ENCODE assay signal across 21 cellular contexts in the genomic region with DNA sequence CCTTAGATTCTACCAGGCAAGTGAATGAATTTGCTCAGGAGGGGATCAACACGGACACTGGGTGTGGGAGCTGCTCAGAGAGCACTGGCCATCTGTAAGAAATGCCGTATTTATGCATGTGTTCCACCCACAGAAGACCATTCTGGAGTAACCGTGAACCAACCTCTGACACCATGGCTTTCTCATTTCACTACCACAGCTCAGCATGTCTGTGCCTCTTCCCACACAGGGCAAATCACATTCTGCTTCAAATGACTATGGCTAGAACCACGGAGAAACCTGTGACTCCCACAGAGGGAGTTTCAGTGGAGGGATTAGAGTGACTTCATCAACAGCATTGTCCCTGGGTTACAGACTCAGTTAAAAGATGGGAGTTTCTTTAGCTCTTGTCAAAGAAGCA.
A peak's percentile ranks its signal among the peaks of the same experiment; 100 is the strongest.
DNase-seq lines count a peak whose midpoint lies in the region; ATAC-seq, FAIRE-seq and TF ChIP-seq lines count a peak whose summit lies in the region.
"Had no signal": no experiment of that assay in that cellular context is flagged by ENCODE, and none has a peak within 500 bp of the region (broad histone marks: within the 10 kb centered on the region; RNA-seq: fewer than 3 reads in every experiment).

No MANE protein-coding gene starts in this region.

- RAD21 ChIA-PET in GM12878 (lab: Charles Lee; ENCODE audit: unreplicated experiment), result no interaction called here

- BruUV-seq in GM12878 (replicated peaks; lab: Mats Ljungman, UMichigan), result no TSS peak

- no peaks in the 10 kb centered on the region for H3K9me3 ChIP-seq in GM12878 (replicated peaks; ENCODE audit: control insufficient read depth, insufficient read depth, low read length)

- TF ChIP-seq EP300 in GM12878 (IDR thresholded peaks at IDR 0.05; ENCODE audit: borderline replicate concordance in 1 of 2, control insufficient read depth in 1 of 2, low read depth in 2 of 2, low read length in 2 of 2), result no peak

- SMC1A ChIA-PET in GM12878 (lab: Charles Lee; ENCODE audit: uncharacterized antibody, unreplicated experiment), result no interaction called here

- no peaks in the 10 kb centered on the region for H3K4me1 ChIP-seq in GM12878 (ENCODE audit: control insufficient read depth, insufficient read depth, low read length)

- TF ChIP-seq CTCF in GM12878 (IDR thresholded peaks at IDR 0.05 in 2 of 3, conservative IDR thresholded peaks at IDR 0.05 in 1 of 3; ENCODE audit: control insufficient read depth in 2 of 3, extremely low read depth in 1 of 3, insufficient read depth in 1 of 3, low read depth in 3 of 3, low read length in 3 of 3), result no peak

- no peak overlapping the region for H3K9ac ChIP-seq in GM12878 (ENCODE audit: control insufficient read depth, insufficient read depth, low read length)

- no peak for TF ChIP-seq RAD21 in GM12878 (IDR thresholded peaks at IDR 0.05; ENCODE audit: insufficient read depth, low read depth, low read length)

- intact Hi-C loops in GM12878 (cut with micrococcal nuclease; ENCODE audit: unreplicated experiment), result no loop called here

- ATAC-seq in GM19351 (IDR thresholded peaks at IDR 0.05; ENCODE audit: unreplicated experiment), result peak; percentile 61
- peak; percentile 71 for ATAC-seq in HG02642 (IDR thresholded peaks at IDR 0.05; ENCODE audit: poor library complexity, unreplicated experiment)
- ATAC-seq in HG03039 (IDR thresholded peaks at IDR 0.05; ENCODE audit: unreplicated experiment), result peak; percentile 79
- ATAC-seq in GM12878, result peak; percentile 36; the same call in 2 of the 3 replicates
- ATAC-seq in activated CD4-positive, CD25-positive, alpha-beta regulatory T cell treated with anti-CD3 and anti-CD28 coated beads, Interleukin-2, amount 50 U/mL, for 24 hours, result no peak
- ATAC-seq: GM23338, K562 had no signal

- H3K36me3 ChIP-seq in GM12878 (ENCODE audit: control insufficient read depth in 2 of 2, insufficient read depth in 2 of 2, low read length in 1 of 2), result no peaks in the 10 kb centered on the region

- WGBS in GM12878 (ENCODE audit: insufficient coverage, insufficient replicate concordance, low lambda C conversion rate, missing lambda C conversion rate), result 1% methylated on average over 4 of the region's 4 CpGs

- no peak for FAIRE-seq in GM12878 (lab: Jason Lieb, UNC)
- FAIRE-seq in HTR-8/SVneo (lab: Jason Lieb, UNC), result no peak
- FAIRE-seq: K562 had no signal

- CTCF ChIA-PET in GM12878 (lab: Yijun Ruan, JAX), result interaction anchor here (1.3 kb wide), 1 partner anchor 11 kb away, joined by 3 read pairs; no protein-coding TSS in a partner anchor

- no peak for TF ChIP-seq POLR2A in GM12878 (IDR thresholded peaks at IDR 0.05; ENCODE audit: low read depth, low read length)

- H3K4me2 ChIP-seq in GM12878 (ENCODE audit: control insufficient read depth, insufficient read depth), result no peak overlapping the region
- H3K4me2 ChIP-seq: GM23338 had no signal

- no peaks in the 10 kb centered on the region for H4K20me1 ChIP-seq in GM12878 (ENCODE audit: control insufficient read depth, insufficient read depth)

- POLR2A ChIA-PET in GM12878 (lab: Charles Lee), result no interaction called here

- H3K27me3 ChIP-seq in GM12878 (replicated peaks in 1 of 2; ENCODE audit: control insufficient read depth in 2 of 2, insufficient read depth in 2 of 2, low read length in 1 of 2), result no peaks in the 10 kb centered on the region

- no peak overlapping the region for H3K4me3 ChIP-seq in GM12878
- H3K4me3 ChIP-seq: GM23338, K562 had no signal

- H3K27ac ChIP-seq in GM12878 (ENCODE audit: control insufficient read depth, insufficient read depth), result no peak overlapping the region
- H3K27ac ChIP-seq: HL-60 had no signal

- no peaks in the 10 kb centered on the region for H3K79me2 ChIP-seq in GM12878 (ENCODE audit: control insufficient read depth, insufficient read depth, low read length)

- no peak overlapping the region for H2AFZ ChIP-seq in GM12878 (ENCODE audit: control insufficient read depth, low read depth, low read length)
- H2AFZ ChIP-seq: GM23338 had no signal

- DNase-seq in GM12878 (ENCODE audit: low read depth, low spot score), result no peak
- no peak for DNase-seq in HTR-8/SVneo (ENCODE audit: insufficient read length, low spot score)
- no peak for DNase-seq in effector CD8-positive, alpha-beta T cell (lab: John Stamatoyannopoulos, UW)
- DNase-seq in occipital lobe (lab: John Stamatoyannopoulos, UW), result no peak
- DNase-seq: ACHN; CD4-positive, alpha-beta T cell; DMS79 treated with DMSO at 0.1 percent for 48 hours; GDM1; NCI-H146; NCI-H345; NCI-H526 treated with DMSO at 0.1 percent for 48 hours; OCI-M1; RPMI8226; T-helper 2 cell had no signal

- in situ Hi-C loops in GM12878 (cut with MboI), result no loop called here

TF ChIP-seq in GM12878, 131 proteins besides CTCF, POLR2A, EP300 and RAD21 (continues in another document):
- TF ChIP-seq NFYA (IDR thresholded peaks at IDR 0.05; ENCODE audit: borderline replicate concordance, low read depth, low read length) (no peak), YY1 (IDR thresholded peaks at IDR 0.05; ENCODE audit: low read depth, low read length) (no peak), RFX5 (IDR thresholded peaks at IDR 0.05; ENCODE audit: low read depth, low read length) (no peak), PML (IDR thresholded peaks at IDR 0.05; ENCODE audit: low read length) (no peak), FOXM1 (IDR thresholded peaks at IDR 0.05; ENCODE audit: low read depth, low read length) (no peak), ATF2 (IDR thresholded peaks at IDR 0.05; ENCODE audit: low read length) (no peak), IRF4 (IDR thresholded peaks at IDR 0.05; ENCODE audit: low read depth, low read length) (0 out of 2 replicates have a peak, but pooled peaks have one; percentile 44), MLLT1 (IDR thresholded peaks at IDR 0.05) (no peak), BCL11A (IDR thresholded peaks at IDR 0.05; ENCODE audit: low read depth, low read length) (peak; percentile 56; the same call in 1 of the 2 replicates), ETV6 (conservative IDR thresholded peaks at IDR 0.05 in 1 of 2, IDR thresholded peaks at IDR 0.05 in 1 of 2; ENCODE audit: borderline replicate concordance in 1 of 2, low read depth in 1 of 2) (no peak), TCF7 (IDR thresholded peaks at IDR 0.05; ENCODE audit: borderline replicate concordance) (no peak), PAX8 (IDR thresholded peaks at IDR 0.05) (no peak), JUNB (IDR thresholded peaks at IDR 0.05) (peak; percentile 17; the same call in 1 of the 2 replicates), ZNF622 (IDR thresholded peaks at IDR 0.05) (no peak), RUNX3 (IDR thresholded peaks at IDR 0.05; ENCODE audit: low read length) (0 out of 2 replicates have a peak, but pooled peaks have one; percentile 11), ZSCAN29 (IDR thresholded peaks at IDR 0.05) (no peak)
- TF ChIP-seq, protein P1, sequence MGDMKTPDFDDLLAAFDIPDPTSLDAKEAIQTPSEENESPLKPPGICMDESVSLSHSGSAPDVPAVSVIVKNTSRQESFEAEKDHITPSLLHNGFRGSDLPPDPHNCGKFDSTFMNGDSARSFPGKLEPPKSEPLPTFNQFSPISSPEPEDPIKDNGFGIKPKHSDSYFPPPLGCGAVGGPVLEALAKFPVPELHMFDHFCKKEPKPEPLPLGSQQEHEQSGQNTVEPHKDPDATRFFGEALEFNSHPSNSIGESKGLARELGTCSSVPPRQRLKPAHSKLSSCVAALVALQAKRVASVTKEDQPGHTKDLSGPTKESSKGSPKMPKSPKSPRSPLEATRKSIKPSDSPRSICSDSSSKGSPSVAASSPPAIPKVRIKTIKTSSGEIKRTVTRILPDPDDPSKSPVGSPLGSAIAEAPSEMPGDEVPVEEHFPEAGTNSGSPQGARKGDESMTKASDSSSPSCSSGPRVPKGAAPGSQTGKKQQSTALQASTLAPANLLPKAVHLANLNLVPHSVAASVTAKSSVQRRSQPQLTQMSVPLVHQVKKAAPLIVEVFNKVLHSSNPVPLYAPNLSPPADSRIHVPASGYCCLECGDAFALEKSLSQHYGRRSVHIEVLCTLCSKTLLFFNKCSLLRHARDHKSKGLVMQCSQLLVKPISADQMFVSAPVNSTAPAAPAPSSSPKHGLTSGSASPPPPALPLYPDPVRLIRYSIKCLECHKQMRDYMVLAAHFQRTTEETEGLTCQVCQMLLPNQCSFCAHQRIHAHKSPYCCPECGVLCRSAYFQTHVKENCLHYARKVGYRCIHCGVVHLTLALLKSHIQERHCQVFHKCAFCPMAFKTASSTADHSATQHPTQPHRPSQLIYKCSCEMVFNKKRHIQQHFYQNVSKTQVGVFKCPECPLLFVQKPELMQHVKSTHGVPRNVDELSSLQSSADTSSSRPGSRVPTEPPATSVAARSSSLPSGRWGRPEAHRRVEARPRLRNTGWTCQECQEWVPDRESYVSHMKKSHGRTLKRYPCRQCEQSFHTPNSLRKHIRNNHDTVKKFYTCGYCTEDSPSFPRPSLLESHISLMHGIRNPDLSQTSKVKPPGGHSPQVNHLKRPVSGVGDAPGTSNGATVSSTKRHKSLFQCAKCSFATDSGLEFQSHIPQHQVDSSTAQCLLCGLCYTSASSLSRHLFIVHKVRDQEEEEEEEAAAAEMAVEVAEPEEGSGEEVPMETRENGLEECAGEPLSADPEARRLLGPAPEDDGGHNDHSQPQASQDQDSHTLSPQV (IDR thresholded peaks at IDR 0.05), result no peak

Comparison
In these comparisons a context has a peak if more than half of its experiments do, and no peak if none do; other contexts are left out.
1. ATAC-seq: peak in GM19351 (single experiment), HG02642 (single experiment), HG03039 (single experiment) and GM12878 (single experiment); none in activated CD4-positive, CD25-positive, alpha-beta regulatory T cell treated with anti-CD3 and anti-CD28 coated beads, Interleukin-2, amount 50 U/mL, for 24 hours (0 of 2).